Comparison of ENCODE assay signal across 8 cellular contexts in the genomic region with DNA sequence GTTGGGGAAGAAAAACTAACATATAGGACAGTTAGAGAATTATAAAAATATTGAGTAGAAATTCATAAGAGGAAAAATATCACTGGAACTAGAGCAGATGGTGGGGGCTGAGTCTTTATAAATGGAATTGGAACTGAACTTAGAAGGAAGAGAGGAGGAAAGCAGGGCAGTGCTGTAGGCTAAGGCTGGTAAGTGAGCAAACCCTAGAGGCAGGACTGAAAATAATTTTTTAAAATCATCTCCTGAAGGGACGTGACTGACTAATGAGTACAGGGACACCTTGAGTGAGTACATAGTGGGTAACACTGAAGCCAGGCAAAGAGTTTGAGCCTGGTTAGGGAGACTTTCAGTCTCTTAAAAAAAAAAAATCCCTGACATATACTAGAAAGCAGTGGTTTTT.
A peak's percentile ranks its signal among the peaks of the same experiment; 100 is the strongest.
DNase-seq lines count a peak whose midpoint lies in the region; ATAC-seq, FAIRE-seq and TF ChIP-seq lines count a peak whose summit lies in the region.

No MANE protein-coding gene starts in this region.

- no peak overlapping the region for H3K4me2 ChIP-seq in PC-3 (ENCODE audit: low read length)
- H3K4me2 ChIP-seq in Karpas-422 (ENCODE audit: low read depth, low read length, poor library complexity, severe bottlenecking): no peak overlapping the region

- H4K20me1 ChIP-seq in PC-3 (ENCODE audit: low read length) (no peaks in the 10 kb centered on the region), Karpas-422 (ENCODE audit: insufficient read depth, low read depth, low read length) (no peaks in the 10 kb centered on the region)

- CTCF ChIA-PET in PC-3 (lab: Charles Lee): no interaction called here

- H3K9me3 ChIP-seq in PC-3 (ENCODE audit: low read length) (no peaks in the 10 kb centered on the region), cardiac muscle cell (ENCODE audit: low read depth) (no peaks in the 10 kb centered on the region), vagina (no peaks in the 10 kb centered on the region), Karpas-422 (ENCODE audit: low read length) (no peaks in the 10 kb centered on the region)

- no peaks in the 10 kb centered on the region for H3F3A ChIP-seq in PC-3 (ENCODE audit: low read length, unreplicated experiment)

- H3K9me2 ChIP-seq in PC-3 (replicated peaks; ENCODE audit: low read length): no peaks in the 10 kb centered on the region
- H3K9me2 ChIP-seq in Karpas-422 (replicated peaks; ENCODE audit: insufficient read depth, low read length): no peaks in the 10 kb centered on the region

- H3K9ac ChIP-seq in PC-3 (ENCODE audit: low read length) (no peak overlapping the region), Karpas-422 (ENCODE audit: low read length) (no peak overlapping the region)

- DNase-seq in D721Med (ENCODE audit: insufficient read length, low spot score) (no peak), PC-3 (peak; percentile 40), cardiac muscle cell (ENCODE audit: low read depth in 1 of 2, low spot score in 1 of 2) (peak in 1 of 2 donors; percentile 54), putamen (ENCODE audit: low spot score) (no peak), vagina (ENCODE audit: extremely low spot score in 2 of 2) (no peak), Karpas-422 (no peak), GM19240 (ENCODE audit: insufficient read length, low spot score) (no peak)

- FAIRE-seq in D721Med (lab: Jason Lieb, UNC): no peak

- H3K36me3 ChIP-seq in PC-3 (ENCODE audit: low read depth, low read length): no peaks in the 10 kb centered on the region
- H3K36me3 ChIP-seq in cardiac muscle cell: no peaks in the 10 kb centered on the region
- no peaks in the 10 kb centered on the region for H3K36me3 ChIP-seq in vagina
- no peaks in the 10 kb centered on the region; the same call in 1 of the 2 replicates for H3K36me3 ChIP-seq in Karpas-422 (ENCODE audit: insufficient read depth, low read length)

- no TSS peak for BruUV-seq in PC-3 (replicated peaks; lab: Mats Ljungman, UMichigan)

- H2AFZ ChIP-seq in PC-3 (ENCODE audit: low read length) (no peak overlapping the region), Karpas-422 (ENCODE audit: low read length) (no peak overlapping the region)

- H3K4me1 ChIP-seq in PC-3 (ENCODE audit: insufficient read depth, low read length) (peaks cover 6% of the 10 kb centered on the region; the same call in 1 of the 2 replicates), cardiac muscle cell (ENCODE audit: low read depth) (peaks cover 9% of the 10 kb centered on the region), vagina (peaks cover 13% of the 10 kb centered on the region), Karpas-422 (ENCODE audit: low read length) (peaks cover 22% of the 10 kb centered on the region)

- H3K79me2 ChIP-seq in PC-3 (ENCODE audit: low read length) (no peaks in the 10 kb centered on the region), Karpas-422 (ENCODE audit: low read length) (peaks cover 90% of the 10 kb centered on the region)

- POLR2A ChIA-PET in PC-3 (lab: Charles Lee; ENCODE audit: unreplicated experiment): no interaction called here

- no peaks in the 10 kb centered on the region for H3K27me3 ChIP-seq in PC-3 (ENCODE audit: low read length)
- H3K27me3 ChIP-seq in cardiac muscle cell: no peaks in the 10 kb centered on the region
- H3K27me3 ChIP-seq in vagina: no peaks in the 10 kb centered on the region
- no peaks in the 10 kb centered on the region for H3K27me3 ChIP-seq in Karpas-422 (ENCODE audit: low read length)

- TF ChIP-seq CTCF in D721Med (IDR thresholded peaks at IDR 0.05; ENCODE audit: insufficient read depth, missing control alignments) (peak; percentile 4), PC-3 (conservative IDR thresholded peaks at IDR 0.05; ENCODE audit: low read depth, low read length) (peak; percentile 51), cardiac muscle cell (IDR thresholded peaks at IDR 0.05; ENCODE audit: low read depth, low read length) (peak; percentile 41), vagina (IDR thresholded peaks at IDR 0.05) (no peak)

- no peak overlapping the region for H3K4me3 ChIP-seq in PC-3 (ENCODE audit: low read length)
- no peak overlapping the region for H3K4me3 ChIP-seq in cardiac muscle cell
- no peak overlapping the region for H3K4me3 ChIP-seq in vagina
- no peak overlapping the region for H3K4me3 ChIP-seq in Karpas-422 (ENCODE audit: low read length)

- TF ChIP-seq POLR2A in vagina (IDR thresholded peaks at IDR 0.05): no peak

- intact Hi-C loops in PC-3 (cut with micrococcal nuclease) (loop anchor here (1.0 kb wide), 1 partner anchor 207 kb away; no protein-coding TSS in a partner anchor), vagina (cut with DNase I) (no loop called here)

- peak; percentile 60 for ATAC-seq in GM21786 (IDR thresholded peaks at IDR 0.05; ENCODE audit: unreplicated experiment)
- ATAC-seq in PC-3: peak; percentile 82

- H3K27ac ChIP-seq in PC-3 (ENCODE audit: low read length) (no peak overlapping the region), cardiac muscle cell (no peak overlapping the region), vagina (no peak overlapping the region), Karpas-422 (ENCODE audit: low read length) (no peak overlapping the region)

Comparison
In these comparisons a context has a peak if more than half of its experiments do, and no peak if none do; other contexts are left out.
1. CTCF ChIP-seq: peak in D721Med (single experiment), PC-3 (single experiment) and cardiac muscle cell (single experiment); none in vagina (0 of 3).